In genomic region chr20:44948107-44948506, GRCh38 we compare ENCODE assay signal across 19 cellular contexts. TPM values are rescaled to one million over a fixed set of nuclear protein-coding genes. Genes with fewer than 3 reads are reported as not detected.
DNase-seq lines count a peak whose midpoint lies in the region; ATAC-seq, FAIRE-seq and TF ChIP-seq lines count a peak whose summit lies in the region.
"Had no signal": no experiment of that assay in that cellular context is flagged by ENCODE, and none has a peak within 500 bp of the region (broad histone marks: within the 10 kb centered on the region; RNA-seq: fewer than 3 reads in every experiment).

No MANE protein-coding gene starts in this region.

- 99% methylated on average over 5 of the region's 5 CpGs for WGBS in HepG2 (ENCODE audit: low lambda C conversion rate)
- 83% methylated on average over 1 of the region's 5 CpGs for WGBS in right lobe of liver (ENCODE audit: insufficient coverage, low coverage, low lambda C conversion rate, missing lambda C conversion rate)
- WGBS in mesenchymal stem cell, result 98% methylated on average over 5 of the region's 5 CpGs
- 75 to 85% methylated on average over 3 to 4 of the region's 5 CpGs for WGBS in gastroesophageal sphincter (ENCODE audit: low coverage in 1 of 2), 2 donors

- no peak overlapping the region for H3K4me3 ChIP-seq in HepG2 (replicated peaks in 1 of 3; ENCODE audit: insufficient read depth in 1 of 3, low read depth in 2 of 3, low read length in 3 of 3)
- no peak overlapping the region for H3K4me3 ChIP-seq in right lobe of liver
- no peak overlapping the region for H3K4me3 ChIP-seq in mesenchymal stem cell (ENCODE audit: insufficient read depth in 1 of 2, low read depth in 1 of 2, low read length in 2 of 2)
- H3K4me3 ChIP-seq in gastroesophageal sphincter, result no peak overlapping the region
- H3K4me3 ChIP-seq: BLaER1 treated with 17β-estradiol and CSF1 and Interleukin-3, amounts not matched to agents 10 nM and 100 nM; GM23248 had no signal

- H3K18ac ChIP-seq in mesenchymal stem cell (ENCODE audit: low read depth in 1 of 2, low read length in 2 of 2), result no peak overlapping the region

- TF ChIP-seq EP300 in HepG2 (IDR thresholded peaks at IDR 0.05; ENCODE audit: low read depth in 2 of 2, low read length in 2 of 2) (no peak), HepG2 (CRISPR knock-in tag; IDR thresholded peaks at IDR 0.05; ENCODE audit: borderline replicate concordance) (no peak), gastroesophageal sphincter (IDR thresholded peaks at IDR 0.05) (no peak)

- H3K9ac ChIP-seq in HepG2 (ENCODE audit: insufficient read depth, low read depth, low read length) (no peak overlapping the region), mesenchymal stem cell (ENCODE audit: low read length) (no peak overlapping the region)
- H3K9ac ChIP-seq: BLaER1 treated with 17β-estradiol and CSF1 and Interleukin-3, amounts not matched to agents 10 nM and 100 nM; GM23248 had no signal

- peaks cover 32% of the 10 kb centered on the region for H3K79me1 ChIP-seq in mesenchymal stem cell (replicated peaks; ENCODE audit: low read length, poor library complexity, severe bottlenecking)

- POLR2A ChIA-PET in HepG2 (lab: Yijun Ruan, JAX), result interaction anchor here (1.1 to 7.2 kb wide), 3 partner anchors 14 to 39 kb away, joined by 3 to 51 read pairs (median 3); partner anchors contain the start of gene TOMM34
- POLR2A ChIA-PET in activated CD4-positive, alpha-beta T cell treated with anti-CD3 and anti-CD28 coated beads, Interleukin-2, amount 10 ng/mL, durations not matched to agents 7 days and 5 days (lab: Charles Lee), result no interaction called here

- no peak overlapping the region for H2BK120ac ChIP-seq in mesenchymal stem cell (ENCODE audit: low read depth, low read length)

- peak; percentile 13; the same call in 1 of the 3 replicates for ATAC-seq in HepG2
- ATAC-seq in right lobe of liver, result no peak
- ATAC-seq in gastroesophageal sphincter, result no peak
- ATAC-seq in HG02852 (IDR thresholded peaks at IDR 0.05; ENCODE audit: unreplicated experiment), result no peak

- no peak overlapping the region for H3K23ac ChIP-seq in mesenchymal stem cell (ENCODE audit: low read length in 2 of 2)

- no peak overlapping the region for H3K27ac Mint-ChIP-seq in activated CD4-positive, alpha-beta T cell treated with anti-CD3 and anti-CD28 coated beads, Interleukin-2, amount 10 ng/mL, durations not matched to agents 7 days and 5 days
- H3K27ac Mint-ChIP-seq: B cell had no signal

- H3K79me2 ChIP-seq in HepG2 (ENCODE audit: insufficient read depth, low read length), result no peaks in the 10 kb centered on the region

- peaks cover 61% of the 10 kb centered on the region for H3K36me3 Mint-ChIP-seq in activated CD4-positive, alpha-beta T cell treated with anti-CD3 and anti-CD28 coated beads, Interleukin-2, amount 10 ng/mL, durations not matched to agents 7 days and 5 days (ENCODE audit: low read depth)

- H3K9me3 Mint-ChIP-seq in activated CD4-positive, alpha-beta T cell treated with anti-CD3 and anti-CD28 coated beads, Interleukin-2, amount 10 ng/mL, durations not matched to agents 7 days and 5 days, result no peaks in the 10 kb centered on the region
- H3K9me3 Mint-ChIP-seq: CD4-positive, CD25-positive, alpha-beta regulatory T cell had no signal

- intact Hi-C loops in HepG2 (cut with micrococcal nuclease; ENCODE audit: unreplicated experiment), result no loop called here
- intact Hi-C loops in right lobe of liver (cut with DNase I), result no loop called here

- CTCF ChIA-PET in HepG2 (lab: Yijun Ruan, JAX; ENCODE audit: low intra/inter-chr PET ratio, low total read pairs), result no interaction called here
- CTCF ChIA-PET in activated CD4-positive, alpha-beta T cell treated with anti-CD3 and anti-CD28 coated beads, Interleukin-2, amount 10 ng/mL, durations not matched to agents 7 days and 5 days (lab: Charles Lee), result interaction anchor here (3.5 kb wide), 1 partner anchor 11 kb away, joined by 20 read pairs; the partner anchor contains the start of gene TOMM34

- H3K27ac ChIP-seq in HepG2 (ENCODE audit: extremely low read length, insufficient read depth, low read length) (no peak overlapping the region), right lobe of liver (peak overlapping the region in 1 of 3 donors; percentile 68), mesenchymal stem cell (ENCODE audit: low read length, poor library complexity, severe bottlenecking) (peak overlapping the region; percentile 12), gastroesophageal sphincter (no peak overlapping the region)
- H3K27ac ChIP-seq: BLaER1 treated with 17β-estradiol and CSF1 and Interleukin-3, amounts not matched to agents 10 nM and 100 nM; GM23248 had no signal

- H3K4me1 Mint-ChIP-seq in activated CD4-positive, alpha-beta T cell treated with anti-CD3 and anti-CD28 coated beads, Interleukin-2, amount 10 ng/mL, durations not matched to agents 7 days and 5 days, result peaks cover 10% of the 10 kb centered on the region

- H3K4me1 ChIP-seq in HepG2 (ENCODE audit: insufficient read depth, low read length) (peaks cover 9% of the 10 kb centered on the region), right lobe of liver (peaks cover 0 to 20% (median 6%) of the 10 kb centered on the region in 4 donors), mesenchymal stem cell (ENCODE audit: control insufficient read depth, insufficient read depth, low read depth, low read length) (peaks cover 6% of the 10 kb centered on the region), gastroesophageal sphincter (no peaks in the 10 kb centered on the region)
- H3K4me1 ChIP-seq: Caco-2 had no signal

- H2AFZ ChIP-seq in HepG2 (ENCODE audit: low read length), result no peak overlapping the region
- no peak overlapping the region for H2AFZ ChIP-seq in mesenchymal stem cell (ENCODE audit: low read depth, low read length)
- H2AFZ ChIP-seq: GM23248 had no signal

- H3K36me3 ChIP-seq in HepG2 (replicated peaks in 1 of 2; ENCODE audit: control insufficient read depth in 1 of 2, insufficient read depth in 2 of 2, low read length in 2 of 2), result peaks cover 53 to 95% of the 10 kb centered on the region in 2 experiments
- peaks cover 0 to 41% (median 5%) of the 10 kb centered on the region in 4 donors for H3K36me3 ChIP-seq in right lobe of liver
- peaks cover 37 to 99% of the 10 kb centered on the region in 2 experiments for H3K36me3 ChIP-seq in mesenchymal stem cell (ENCODE audit: control insufficient read depth in 1 of 2, insufficient read depth in 2 of 2, low read depth in 1 of 2, low read length in 2 of 2)
- H3K36me3 ChIP-seq in gastroesophageal sphincter, result peaks cover 6 to 98% of the 10 kb centered on the region in 2 donors

- H4K20me1 ChIP-seq in HepG2 (ENCODE audit: insufficient read depth, low read length), result no peaks in the 10 kb centered on the region

- no peak overlapping the region for H2BK15ac ChIP-seq in mesenchymal stem cell (ENCODE audit: low read depth, poor library complexity, severe bottlenecking)

- no peak overlapping the region for H3K4ac ChIP-seq in mesenchymal stem cell (ENCODE audit: low read depth in 1 of 2, low read length in 2 of 2)

- H3K9me3 ChIP-seq in HepG2 (ENCODE audit: low read length) (no peaks in the 10 kb centered on the region), right lobe of liver (no peaks in the 10 kb centered on the region), mesenchymal stem cell (ENCODE audit: control insufficient read depth, low read length) (no peaks in the 10 kb centered on the region), gastroesophageal sphincter (no peaks in the 10 kb centered on the region)
- H3K9me3 ChIP-seq: BLaER1 treated with 17β-estradiol and CSF1 and Interleukin-3, amounts not matched to agents 10 nM and 100 nM; Caco-2 had no signal

- H3K14ac ChIP-seq in mesenchymal stem cell (ENCODE audit: low read length in 2 of 2), result no peak overlapping the region

- H2BK12ac ChIP-seq in mesenchymal stem cell (ENCODE audit: low read length in 2 of 2), result no peak overlapping the region

- no peak overlapping the region for H2BK5ac ChIP-seq in mesenchymal stem cell (ENCODE audit: low read depth, low read length, poor library complexity, severe bottlenecking)

- in situ Hi-C loops in HepG2 (cut with HindIII; ENCODE audit: extremely low pct_ligation_motif_present, low pct_unique_long_range_greater_than_20kb), result no loop called here

- peak overlapping the region; percentile 31 for H2AK5ac ChIP-seq in mesenchymal stem cell (ENCODE audit: low read length, severe bottlenecking)

- H3K4me2 ChIP-seq in HepG2 (ENCODE audit: low read depth, low read length) (no peak overlapping the region), mesenchymal stem cell (ENCODE audit: low read length, poor library complexity, severe bottlenecking) (no peak overlapping the region)
- H3K4me2 ChIP-seq: BLaER1 treated with 17β-estradiol and CSF1 and Interleukin-3, amounts not matched to agents 10 nM and 100 nM had no signal

- H3K27me3 ChIP-seq in HepG2 (ENCODE audit: control insufficient read depth in 1 of 2, insufficient read depth in 2 of 2, low read length in 2 of 2) (no peaks in the 10 kb centered on the region), right lobe of liver (no peaks in the 10 kb centered on the region), mesenchymal stem cell (ENCODE audit: control insufficient read depth in 1 of 2, insufficient read depth in 1 of 2, low read length in 2 of 2) (no peaks in the 10 kb centered on the region), gastroesophageal sphincter (no peaks in the 10 kb centered on the region)
- H3K27me3 ChIP-seq: BLaER1 treated with 17β-estradiol and CSF1 and Interleukin-3, amounts not matched to agents 10 nM and 100 nM had no signal

- no TSS peak for BruUV-seq in HepG2 (replicated peaks; lab: Mats Ljungman, UMichigan)

- FAIRE-seq in HepG2 (lab: Jason Lieb, UNC) (no peak), HTR-8/SVneo (lab: Jason Lieb, UNC) (peak; percentile 4)
- FAIRE-seq: D721Med, GM12892, GM18507 had no signal

- no peaks in the 10 kb centered on the region for H3K27me3 Mint-ChIP-seq in activated CD4-positive, alpha-beta T cell treated with anti-CD3 and anti-CD28 coated beads, Interleukin-2, amount 10 ng/mL, durations not matched to agents 7 days and 5 days
- H3K27me3 Mint-ChIP-seq: B cell; CD4-positive, CD25-positive, alpha-beta regulatory T cell had no signal

- DNase-seq in HepG2 (ENCODE audit: low spot score) (no peak), right lobe of liver (no peak), HTR-8/SVneo (ENCODE audit: insufficient read length, low spot score) (no peak), mesenchymal stem cell (no peak)
- DNase-seq in activated CD4-positive, alpha-beta T cell treated with anti-CD3 and anti-CD28 coated beads, Interleukin-2, amount 10 ng/mL, durations not matched to agents 7 days and 5 days, result no peak
- DNase-seq: Caco-2; CD4-positive, CD25-positive, alpha-beta regulatory T cell; GDM1; GM23248; HCEC 1CT; IMR-90; KBM-7 had no signal

- TF ChIP-seq CTCF in HepG2 (CRISPR knock-in tag; IDR thresholded peaks at IDR 0.05) (no peak), right lobe of liver (IDR thresholded peaks at IDR 0.05) (no peak), gastroesophageal sphincter (IDR thresholded peaks at IDR 0.05) (no peak)

- TF ChIP-seq RAD21 in HepG2 (CRISPR knock-in tag; IDR thresholded peaks at IDR 0.05), result no peak

- TF ChIP-seq POLR2A in HepG2 (IDR thresholded peaks at IDR 0.05; ENCODE audit: insufficient read depth in 1 of 2, low read depth in 2 of 2, low read length in 2 of 2), result no peak
- TF ChIP-seq POLR2A in right lobe of liver (IDR thresholded peaks at IDR 0.05), result no peak
- no peak for TF ChIP-seq POLR2A in gastroesophageal sphincter (IDR thresholded peaks at IDR 0.05)

- no peak overlapping the region for H4K8ac ChIP-seq in mesenchymal stem cell (ENCODE audit: low read length)

- H4K91ac ChIP-seq in mesenchymal stem cell (ENCODE audit: low read length), result no peak overlapping the region

- H3K4me3 Mint-ChIP-seq in activated CD4-positive, alpha-beta T cell treated with anti-CD3 and anti-CD28 coated beads, Interleukin-2, amount 10 ng/mL, durations not matched to agents 7 days and 5 days, result no peak overlapping the region
- H3K4me3 Mint-ChIP-seq: B cell; CD4-positive, CD25-positive, alpha-beta regulatory T cell had no signal

RNA-seq across cellular contexts. Expression of gene TOMM34, which starts 12.1 kb away (rescaled TPM):
- total RNA-seq in HepG2 (2016; rRNA removed; fragmentation: Illumina TruSeq; extraction: Trizol) (52.0 and 73.0 TPM in 2 replicates), right lobe of liver (10 to 100 TPM in 3 of 6 experiments, 1 to 10 TPM in 3; 6.7 to 17.7 (median 10.0) TPM), gastroesophageal sphincter (10 to 100 TPM in 3 of 4 donors, 1 to 10 TPM in 1; 6.8 to 16.5 (median 13.8) TPM)
- total RNA-seq in HepG2 (2016; cell fraction: cytosol; rRNA removed; fragmentation: Illumina TruSeq; extraction: Trizol; ENCODE audit: low read depth), result 6.2 and 6.4 TPM in 2 replicates
- total RNA-seq in HepG2 (2016; cell fraction: insoluble cytoplasmic fraction; rRNA removed; fragmentation: Illumina TruSeq; extraction: Trizol), result 52.3 and 72.3 TPM in 2 replicates
- 18.0 and 21.0 TPM in 2 replicates for total RNA-seq in HepG2 (2016; cell fraction: membrane; rRNA removed; fragmentation: Illumina TruSeq; extraction: Trizol)
- 24.9 and 25.7 TPM in 2 replicates for total RNA-seq in HepG2 (2016; cell fraction: nucleus; rRNA removed; fragmentation: Illumina TruSeq; extraction: Trizol)
- 36.2 and 38.3 TPM in 2 replicates for polyA plus RNA-seq in HepG2 (2011; rRNA removed)
- 38.3 and 39.9 TPM in 2 replicates for polyA plus RNA-seq in HepG2 (2011; cell fraction: cytosol; rRNA removed)
- 20.9 and 23.3 TPM in 2 replicates for polyA plus RNA-seq in HepG2 (2011; cell fraction: nucleus; rRNA removed)
- 41.6 and 42.7 TPM in 2 replicates for polyA plus RNA-seq in HepG2 (2012)
- polyA plus RNA-seq in HepG2 (2016; cell fraction: cytosol; fragmentation: Illumina TruSeq; extraction: Trizol; ENCODE audit: low read depth), result 7.7 and 7.8 TPM in 2 replicates
- 102 TPM in 2 replicates for polyA plus RNA-seq in HepG2 (2016; cell fraction: insoluble cytoplasmic fraction; fragmentation: Illumina TruSeq; extraction: Trizol; ENCODE audit: low read depth)
- polyA plus RNA-seq in HepG2 (2016; cell fraction: membrane; fragmentation: Illumina TruSeq; extraction: Trizol; ENCODE audit: low read depth), result 17.3 and 19.1 TPM in 2 replicates
- 45.6 and 46.6 TPM in 2 replicates for polyA plus RNA-seq in HepG2 (2016; cell fraction: nucleus; fragmentation: Illumina TruSeq; extraction: Trizol; ENCODE audit: insufficient read depth, low read depth)
- polyA minus RNA-seq in HepG2 (2011; rRNA and poly(A)+ RNA removed; ENCODE audit: low replicate concordance), result 23.9 and 48.7 TPM in 2 replicates
- polyA minus RNA-seq in HepG2 (2011; cell fraction: cytosol; rRNA and poly(A)+ RNA removed), result 11.6 and 12.1 TPM in 2 replicates
- 6.8 and 9.1 TPM in 2 replicates for polyA minus RNA-seq in HepG2 (2011; cell fraction: nucleus; rRNA and poly(A)+ RNA removed)
- 17.0 TPM for polyA plus RNA-seq in mesenchymal stem cell (2013, experiment 1 of 2)
- 17.5 TPM for polyA plus RNA-seq in mesenchymal stem cell (2013, experiment 2 of 2)
- total RNA-seq in activated CD4-positive, alpha-beta T cell treated with anti-CD3 and anti-CD28 coated beads, Interleukin-2, amount 10 ng/mL, durations not matched to agents 7 days and 5 days, result 10 to 100 TPM; 21.4 to 23.3 TPM

RNA-seq across cellular contexts. Expression of gene STK4, which starts 18.2 kb away (rescaled TPM):
- 38.3 and 61.4 TPM in 2 replicates for total RNA-seq in HepG2 (2016; rRNA removed; fragmentation: Illumina TruSeq; extraction: Trizol)
- total RNA-seq in HepG2 (2016; cell fraction: cytosol; rRNA removed; fragmentation: Illumina TruSeq; extraction: Trizol; ENCODE audit: low read depth), result 7.6 and 8.4 TPM in 2 replicates
- 38.6 and 51.4 TPM in 2 replicates for total RNA-seq in HepG2 (2016; cell fraction: insoluble cytoplasmic fraction; rRNA removed; fragmentation: Illumina TruSeq; extraction: Trizol)
- total RNA-seq in HepG2 (2016; cell fraction: membrane; rRNA removed; fragmentation: Illumina TruSeq; extraction: Trizol), result 17.0 and 19.2 TPM in 2 replicates
- total RNA-seq in HepG2 (2016; cell fraction: nucleus; rRNA removed; fragmentation: Illumina TruSeq; extraction: Trizol), result 46.5 and 48.3 TPM in 2 replicates
- polyA plus RNA-seq in HepG2 (2011; rRNA removed), result 21.2 and 25.6 TPM in 2 replicates
- 11.6 and 16.8 TPM in 2 replicates for polyA plus RNA-seq in HepG2 (2011; cell fraction: cytosol; rRNA removed)
- 14.7 and 18.6 TPM in 2 replicates for polyA plus RNA-seq in HepG2 (2011; cell fraction: nucleus; rRNA removed)
- 16.8 and 20.4 TPM in 2 replicates for polyA plus RNA-seq in HepG2 (2012)
- polyA plus RNA-seq in HepG2 (2016; cell fraction: cytosol; fragmentation: Illumina TruSeq; extraction: Trizol; ENCODE audit: low read depth), result 1.2 TPM in 2 replicates
- 34.7 and 38.5 TPM in 2 replicates for polyA plus RNA-seq in HepG2 (2016; cell fraction: insoluble cytoplasmic fraction; fragmentation: Illumina TruSeq; extraction: Trizol; ENCODE audit: low read depth)
- 4.8 and 5.6 TPM in 2 replicates for polyA plus RNA-seq in HepG2 (2016; cell fraction: membrane; fragmentation: Illumina TruSeq; extraction: Trizol; ENCODE audit: low read depth)
- 40.8 and 44.8 TPM in 2 replicates for polyA plus RNA-seq in HepG2 (2016; cell fraction: nucleus; fragmentation: Illumina TruSeq; extraction: Trizol; ENCODE audit: insufficient read depth, low read depth)
- polyA minus RNA-seq in HepG2 (2011; rRNA and poly(A)+ RNA removed; ENCODE audit: low replicate concordance), result 23.3 and 33.6 TPM in 2 replicates
- 18.8 and 20.9 TPM in 2 replicates for polyA minus RNA-seq in HepG2 (2011; cell fraction: cytosol; rRNA and poly(A)+ RNA removed)
- polyA minus RNA-seq in HepG2 (2011; cell fraction: nucleus; rRNA and poly(A)+ RNA removed), result 67.3 and 85.4 TPM in 2 replicates
- 10 to 100 TPM in 5 of 6 experiments, 1 to 10 TPM in 1; 9.7 to 17.5 (median 13.4) TPM for total RNA-seq in right lobe of liver
- 13.0 TPM for polyA plus RNA-seq in mesenchymal stem cell (2013, experiment 1 of 2)
- 12.5 TPM for polyA plus RNA-seq in mesenchymal stem cell (2013, experiment 2 of 2)
- total RNA-seq in gastroesophageal sphincter, result 10 to 100 TPM; 26.9 to 33.5 (median 28.8) TPM
- 100 to 1,000 TPM; 201 to 229 TPM for total RNA-seq in activated CD4-positive, alpha-beta T cell treated with anti-CD3 and anti-CD28 coated beads, Interleukin-2, amount 10 ng/mL, durations not matched to agents 7 days and 5 days

RNA-seq across cellular contexts. Expression of gene PABPC1L, which starts 38.2 kb away (rescaled TPM):
- total RNA-seq in HepG2 (2016; rRNA removed; fragmentation: Illumina TruSeq; extraction: Trizol), result 6.4 and 30.8 TPM in 2 replicates
- total RNA-seq in HepG2 (2016; cell fraction: cytosol; rRNA removed; fragmentation: Illumina TruSeq; extraction: Trizol; ENCODE audit: low read depth), result 8.8 and 10.6 TPM in 2 replicates
- 7.2 and 30.6 TPM in 2 replicates for total RNA-seq in HepG2 (2016; cell fraction: insoluble cytoplasmic fraction; rRNA removed; fragmentation: Illumina TruSeq; extraction: Trizol)
- 7.7 TPM in 2 replicates for total RNA-seq in HepG2 (2016; cell fraction: membrane; rRNA removed; fragmentation: Illumina TruSeq; extraction: Trizol)
- total RNA-seq in HepG2 (2016; cell fraction: nucleus; rRNA removed; fragmentation: Illumina TruSeq; extraction: Trizol), result 68.7 and 74.6 TPM in 2 replicates
- polyA plus RNA-seq in HepG2 (2011; rRNA removed), result 252 and 283 TPM in 2 replicates
- polyA plus RNA-seq in HepG2 (2011; cell fraction: cytosol; rRNA removed), result 48.8 and 52.2 TPM in 2 replicates
- 1,815 and 1,864 TPM in 2 replicates for polyA plus RNA-seq in HepG2 (2011; cell fraction: nucleus; rRNA removed)
- 109 and 110 TPM in 2 replicates for polyA plus RNA-seq in HepG2 (2012)
- 3.4 TPM in 2 replicates for polyA plus RNA-seq in HepG2 (2016; cell fraction: cytosol; fragmentation: Illumina TruSeq; extraction: Trizol; ENCODE audit: low read depth)
- polyA plus RNA-seq in HepG2 (2016; cell fraction: insoluble cytoplasmic fraction; fragmentation: Illumina TruSeq; extraction: Trizol; ENCODE audit: low read depth), result 8.9 and 10.9 TPM in 2 replicates
- polyA plus RNA-seq in HepG2 (2016; cell fraction: membrane; fragmentation: Illumina TruSeq; extraction: Trizol; ENCODE audit: low read depth), result 4.4 and 4.6 TPM in 2 replicates
- 374 and 409 TPM in 2 replicates for polyA plus RNA-seq in HepG2 (2016; cell fraction: nucleus; fragmentation: Illumina TruSeq; extraction: Trizol; ENCODE audit: insufficient read depth, low read depth)
- polyA minus RNA-seq in HepG2 (2011; rRNA and poly(A)+ RNA removed; ENCODE audit: low replicate concordance), result 12.6 and 64.0 TPM in 2 replicates
- polyA minus RNA-seq in HepG2 (2011; cell fraction: cytosol; rRNA and poly(A)+ RNA removed), result 10.6 and 12.0 TPM in 2 replicates
- polyA minus RNA-seq in HepG2 (2011; cell fraction: nucleus; rRNA and poly(A)+ RNA removed), result 250 and 264 TPM in 2 replicates
- 10 to 100 TPM in 5 of 6 experiments, 1 to 10 TPM in 1; 8.7 to 40.2 (median 27.7) TPM for total RNA-seq in right lobe of liver
- 16.4 TPM for polyA plus RNA-seq in mesenchymal stem cell (2013, experiment 1 of 2)
- polyA plus RNA-seq in mesenchymal stem cell (2013, experiment 2 of 2), result 13.8 TPM
- total RNA-seq in gastroesophageal sphincter, result 10 to 100 TPM in 1 of 4 donors, 1 to 10 TPM in 3; 2.2 to 13.5 (median 3.2) TPM
- 10 to 100 TPM; 59.4 to 60.6 TPM for total RNA-seq in activated CD4-positive, alpha-beta T cell treated with anti-CD3 and anti-CD28 coated beads, Interleukin-2, amount 10 ng/mL, durations not matched to agents 7 days and 5 days
